Comparison of ENCODE assay signal across 22 cellular contexts in genomic region chr5:90037646-90038045, GRCh38.
DNase-seq lines count a peak whose midpoint lies in the region; ATAC-seq and TF ChIP-seq lines count a peak whose summit lies in the region.
"Had no signal": no experiment of that assay in that cellular context is flagged by ENCODE, and none has a peak within 500 bp of the region (broad histone marks: within the 10 kb centered on the region; RNA-seq: fewer than 3 reads in every experiment).

No MANE protein-coding gene starts in this region.

- no peak overlapping the region for H3K4me3 Mint-ChIP-seq in chondrocyte (ENCODE audit: unreplicated experiment)
- no peak overlapping the region for H3K4me3 Mint-ChIP-seq in activated T-cell treated with anti-CD3 and anti-CD28 coated beads, Interleukin-2, amount 50 U/mL, for 72 hours
- H3K4me3 Mint-ChIP-seq: activated CD4-positive, alpha-beta memory T cell treated with anti-CD3 and anti-CD28 coated beads, Interleukin-2, amount 10 ng/mL, durations not matched to agents 7 days and 5 days; CD14-positive monocyte; nephron had no signal

- peaks cover 21% of the 10 kb centered on the region for H3K36me3 Mint-ChIP-seq in chondrocyte (ENCODE audit: low read depth)
- H3K36me3 Mint-ChIP-seq in activated T-cell treated with anti-CD3 and anti-CD28 coated beads, Interleukin-2, amount 50 U/mL, for 72 hours (ENCODE audit: insufficient read depth in 2 of 2), result peaks cover 0 to 4% of the 10 kb centered on the region in 2 donors
- H3K36me3 Mint-ChIP-seq: CD14-positive monocyte had no signal

- no peak for ATAC-seq in GM21529 (IDR thresholded peaks at IDR 0.05; ENCODE audit: unreplicated experiment)
- no peak for ATAC-seq in activated T-cell treated with anti-CD3 and anti-CD28 coated beads, Interleukin-2, amount 50 U/mL, for 72 hours (replicated peaks in 1 of 2)
- ATAC-seq: left lobe of liver, right lobe of liver had no signal

- DNase-seq in M059J (ENCODE audit: low read depth), result peak; percentile 17
- peak; percentile 82 to 89 for DNase-seq in SJCRH30
- no peak for DNase-seq in chondrocyte (ENCODE audit: low spot score)
- peak; percentile 55 for DNase-seq in mesenchymal stem cell
- no peak for DNase-seq in C1 segment of cervical spinal cord (lab: John Stamatoyannopoulos, UW)
- DNase-seq in activated T-cell treated with anti-CD3 and anti-CD28 coated beads, Interleukin-2, amount 50 U/mL, for 72 hours, result no peak
- DNase-seq: activated CD4-positive, alpha-beta memory T cell treated with anti-CD3 and anti-CD28 coated beads, Interleukin-2, amount 10 ng/mL, durations not matched to agents 7 days and 5 days; activated CD4-positive, CD25-positive, alpha-beta regulatory T cell; central memory CD4-positive, alpha-beta T cell; Kasumi-1; midbrain; NCI-H1048; NCI-H1694 treated with DMSO at 0.1 percent for 48 hours; NCI-H2171; right lobe of liver; T1000; transverse colon had no signal

- no peak overlapping the region for H2BK15ac ChIP-seq in mesenchymal stem cell (ENCODE audit: low read depth, poor library complexity, severe bottlenecking)

- no peaks in the 10 kb centered on the region for H3K79me1 ChIP-seq in mesenchymal stem cell (replicated peaks; ENCODE audit: low read length, poor library complexity, severe bottlenecking)

- no peaks in the 10 kb centered on the region for H3K27me3 Mint-ChIP-seq in chondrocyte (ENCODE audit: low read depth)
- no peaks in the 10 kb centered on the region for H3K27me3 Mint-ChIP-seq in activated T-cell treated with anti-CD3 and anti-CD28 coated beads, Interleukin-2, amount 50 U/mL, for 72 hours (ENCODE audit: low read depth)
- H3K27me3 Mint-ChIP-seq: activated CD4-positive, alpha-beta memory T cell treated with anti-CD3 and anti-CD28 coated beads, Interleukin-2, amount 10 ng/mL, durations not matched to agents 7 days and 5 days had no signal

- H3K4me1 ChIP-seq in SJCRH30 (peaks cover 8% of the 10 kb centered on the region; the same call in 1 of the 2 replicates), mesenchymal stem cell (ENCODE audit: control insufficient read depth, insufficient read depth, low read depth, low read length) (no peaks in the 10 kb centered on the region)
- H3K4me1 ChIP-seq: parathyroid adenoma, right lobe of liver, transverse colon had no signal

- H3K9me3 ChIP-seq in SJCRH30 (replicated peaks), result peaks cover 5% of the 10 kb centered on the region; the same call in 1 of the 2 replicates
- H3K9me3 ChIP-seq in mesenchymal stem cell (ENCODE audit: control insufficient read depth, low read length), result peaks cover 10% of the 10 kb centered on the region
- H3K9me3 ChIP-seq: right lobe of liver had no signal

- H2BK12ac ChIP-seq in mesenchymal stem cell (ENCODE audit: low read length in 2 of 2), result no peak overlapping the region

- no peak overlapping the region for H3K14ac ChIP-seq in mesenchymal stem cell (ENCODE audit: low read length in 2 of 2)

- WGBS in mesenchymal stem cell, result 35% methylated on average over 4 of the region's 4 CpGs

- no peak overlapping the region for H3K23ac ChIP-seq in mesenchymal stem cell (ENCODE audit: low read length in 2 of 2)

- H3K27ac Mint-ChIP-seq in chondrocyte (ENCODE audit: unreplicated experiment), result peak overlapping the region; percentile 23
- no peak overlapping the region for H3K27ac Mint-ChIP-seq in activated T-cell treated with anti-CD3 and anti-CD28 coated beads, Interleukin-2, amount 50 U/mL, for 72 hours
- H3K27ac Mint-ChIP-seq: activated CD4-positive, alpha-beta memory T cell treated with anti-CD3 and anti-CD28 coated beads, Interleukin-2, amount 10 ng/mL, durations not matched to agents 7 days and 5 days; nephron had no signal

- H2AK5ac ChIP-seq in mesenchymal stem cell (ENCODE audit: low read length, severe bottlenecking), result no peak overlapping the region

- H4K8ac ChIP-seq in mesenchymal stem cell (ENCODE audit: low read length), result no peak overlapping the region

- no peak overlapping the region for H3K4ac ChIP-seq in mesenchymal stem cell (ENCODE audit: low read depth in 1 of 2, low read length in 2 of 2)

- TF ChIP-seq CTCF in chondrocyte (IDR thresholded peaks at IDR 0.05), result no peak

- peaks cover 44% of the 10 kb centered on the region for H3K9me3 Mint-ChIP-seq in chondrocyte (ENCODE audit: low read depth)
- peaks cover 16 to 25% of the 10 kb centered on the region in 2 donors for H3K9me3 Mint-ChIP-seq in activated T-cell treated with anti-CD3 and anti-CD28 coated beads, Interleukin-2, amount 50 U/mL, for 72 hours

- H3K27ac ChIP-seq in SJCRH30 (peak overlapping the region; percentile 46), mesenchymal stem cell (ENCODE audit: low read length, poor library complexity, severe bottlenecking) (no peak overlapping the region)
- H3K27ac ChIP-seq: parathyroid adenoma, right lobe of liver, transverse colon had no signal

- no peak overlapping the region for H2BK120ac ChIP-seq in mesenchymal stem cell (ENCODE audit: low read depth, low read length)

- no peaks in the 10 kb centered on the region for H3K27me3 ChIP-seq in SJCRH30
- no peaks in the 10 kb centered on the region for H3K27me3 ChIP-seq in mesenchymal stem cell (ENCODE audit: control insufficient read depth in 1 of 2, insufficient read depth in 1 of 2, low read length in 2 of 2)
- H3K27me3 ChIP-seq: right lobe of liver, transverse colon had no signal

- no peak overlapping the region for H4K91ac ChIP-seq in mesenchymal stem cell (ENCODE audit: low read length)

- H3K9ac ChIP-seq in mesenchymal stem cell (ENCODE audit: low read length), result no peak overlapping the region
- H3K9ac ChIP-seq: parathyroid adenoma had no signal

- H2AFZ ChIP-seq in mesenchymal stem cell (ENCODE audit: low read depth, low read length), result no peak overlapping the region
- H2AFZ ChIP-seq: parathyroid adenoma had no signal

- no peak overlapping the region for H3K4me3 ChIP-seq in SJCRH30
- H3K4me3 ChIP-seq in mesenchymal stem cell (ENCODE audit: insufficient read depth in 1 of 2, low read depth in 1 of 2, low read length in 2 of 2), result no peak overlapping the region
- H3K4me3 ChIP-seq: right lobe of liver, transverse colon had no signal

- no peak overlapping the region for H3K4me2 ChIP-seq in mesenchymal stem cell (ENCODE audit: low read length, poor library complexity, severe bottlenecking)

- H3K36me3 ChIP-seq in SJCRH30 (no peaks in the 10 kb centered on the region), mesenchymal stem cell (ENCODE audit: control insufficient read depth in 1 of 2, insufficient read depth in 2 of 2, low read depth in 1 of 2, low read length in 2 of 2) (no peaks in the 10 kb centered on the region)
- H3K36me3 ChIP-seq: right lobe of liver, transverse colon had no signal

- H3K18ac ChIP-seq in mesenchymal stem cell (ENCODE audit: low read depth in 1 of 2, low read length in 2 of 2), result no peak overlapping the region

- H2BK5ac ChIP-seq in mesenchymal stem cell (ENCODE audit: low read depth, low read length, poor library complexity, severe bottlenecking), result no peak overlapping the region

- peaks cover 6% of the 10 kb centered on the region for H3K4me1 Mint-ChIP-seq in chondrocyte (ENCODE audit: low read depth)
- H3K4me1 Mint-ChIP-seq in activated T-cell treated with anti-CD3 and anti-CD28 coated beads, Interleukin-2, amount 50 U/mL, for 72 hours (ENCODE audit: low read depth), result no peaks in the 10 kb centered on the region
- H3K4me1 Mint-ChIP-seq: activated CD4-positive, alpha-beta memory T cell treated with anti-CD3 and anti-CD28 coated beads, Interleukin-2, amount 10 ng/mL, durations not matched to agents 7 days and 5 days; CD14-positive monocyte; nephron had no signal

Comparison
In these comparisons a context has a peak if more than half of its experiments do, and no peak if none do; other contexts are left out.
1. DNase-seq: peak in M059J (single experiment), SJCRH30 (2 of 2) and mesenchymal stem cell (single experiment); none in chondrocyte (single experiment), C1 segment of cervical spinal cord (0 of 14) and activated T-cell treated with anti-CD3 and anti-CD28 coated beads, Interleukin-2, amount 50 U/mL, for 72 hours (0 of 2).